ENCODE assay signal across 8 cellular contexts in the genomic region with DNA sequence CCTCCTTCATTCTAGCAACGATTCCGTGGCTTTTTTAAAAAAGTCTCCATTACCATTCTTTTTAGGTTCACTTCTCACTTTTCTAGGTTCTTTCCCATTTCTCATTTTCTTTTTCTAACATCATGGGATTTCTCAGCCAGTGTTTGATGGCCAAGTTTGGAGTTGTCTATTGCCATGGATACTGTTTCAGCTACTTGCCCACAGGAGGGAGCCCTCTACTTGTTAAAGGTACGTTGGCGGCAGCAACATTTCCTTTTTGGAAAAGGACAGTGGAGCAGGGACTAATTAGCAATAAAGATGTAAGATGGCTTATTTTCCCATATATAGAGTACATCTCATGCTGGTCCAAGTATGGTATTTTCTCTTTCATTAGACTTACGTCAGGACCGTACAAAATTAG.
DNase-seq lines count a peak whose midpoint lies in the region; ATAC-seq and TF ChIP-seq lines count a peak whose summit lies in the region.

No MANE protein-coding gene starts in this region.

- TF ChIP-seq POLR2A in tibial nerve (IDR thresholded peaks at IDR 0.05), result no peak

- POLR2A ChIA-PET in GM10248 (lab: Yijun Ruan, JAX), result no interaction called here

- no peaks in the 10 kb centered on the region for H3K4me1 ChIP-seq in osteoblast (ENCODE audit: insufficient read depth, low read length)
- no peaks in the 10 kb centered on the region for H3K4me1 ChIP-seq in tibial nerve

- H3K4me3 ChIP-seq in astrocyte of the spinal cord (ENCODE audit: low read depth, low read length) (no peak overlapping the region), osteoblast (ENCODE audit: insufficient read depth, low read length) (no peak overlapping the region), tibial nerve (no peak overlapping the region)

- no peaks in the 10 kb centered on the region for H4K20me1 ChIP-seq in osteoblast (ENCODE audit: insufficient read depth, low read length)

- in situ Hi-C loops in astrocyte of the spinal cord (cut with HindIII; ENCODE audit: low sequenced_read_pairs), result no loop called here

- 23 to 40% methylated on average over 6 of the region's 6 CpGs for WGBS in tibial nerve, 2 donors

- TF ChIP-seq EP300 in tibial nerve (IDR thresholded peaks at IDR 0.05), result no peak

- H3K36me3 ChIP-seq in osteoblast (ENCODE audit: insufficient read depth, low read length) (no peaks in the 10 kb centered on the region), tibial nerve (no peaks in the 10 kb centered on the region)

- H3K9me3 ChIP-seq in osteoblast (ENCODE audit: low read depth, low read length) (peaks cover 2% of the 10 kb centered on the region), tibial nerve (peaks cover 0 to 8% (median 0%) of the 10 kb centered on the region in 4 donors)

- H3K27me3 ChIP-seq in osteoblast (ENCODE audit: insufficient read depth, low read length) (no peaks in the 10 kb centered on the region), tibial nerve (no peaks in the 10 kb centered on the region)

- no peak overlapping the region for H3K4me2 ChIP-seq in osteoblast (ENCODE audit: insufficient read depth, low read length)

- H3K27ac ChIP-seq in osteoblast (ENCODE audit: low read depth, low read length), result no peak overlapping the region
- no peak overlapping the region for H3K27ac ChIP-seq in tibial nerve

- DNase-seq in GM10248 (ENCODE audit: extremely low spot score), result no peak
- peak; percentile 39 for DNase-seq in NCI-H1092 (lab: John Stamatoyannopoulos, UW)
- DNase-seq in astrocyte of the spinal cord (ENCODE audit: low read depth, low spot score), result peak; percentile 46
- DNase-seq in mucosa of gallbladder (ENCODE audit: low spot score), result peak; percentile 41
- DNase-seq in osteoblast (ENCODE audit: insufficient read length, low spot score, missing footprints), result no peak
- no peak for DNase-seq in NCI-H187 (lab: John Stamatoyannopoulos, UW)
- DNase-seq in tibial nerve (ENCODE audit: low spot score in 2 of 2), result no peak

- CTCF ChIA-PET in GM10248 (lab: Yijun Ruan, JAX), result no interaction called here

- H3K79me2 ChIP-seq in osteoblast (ENCODE audit: insufficient read depth, low read length), result no peaks in the 10 kb centered on the region

- no peak overlapping the region for H2AFZ ChIP-seq in osteoblast (ENCODE audit: low read length)

- peak; percentile 1 for TF ChIP-seq CTCF in GM10248 (IDR thresholded peaks at IDR 0.05; ENCODE audit: control extremely low read depth, extremely low read depth, low read depth, missing control alignments)
- peak; percentile 57 for TF ChIP-seq CTCF in astrocyte of the spinal cord (IDR thresholded peaks at IDR 0.05; ENCODE audit: low read depth, low read length)
- no peak for TF ChIP-seq CTCF in osteoblast (IDR thresholded peaks at IDR 0.05; ENCODE audit: extremely low read depth, low read depth, low read length)
- TF ChIP-seq CTCF in tibial nerve (IDR thresholded peaks at IDR 0.05), result no peak

- ATAC-seq in GM21526 (IDR thresholded peaks at IDR 0.05; ENCODE audit: low FRiP score, unreplicated experiment), result no peak

Comparison
In these comparisons a context has a peak if more than half of its experiments do, and no peak if none do; other contexts are left out.
1. DNase-seq: peak in NCI-H1092 (single experiment), astrocyte of the spinal cord (single experiment) and mucosa of gallbladder (single experiment); none in GM10248 (single experiment), osteoblast (single experiment), NCI-H187 (0 of 2) and tibial nerve (0 of 2).
2. CTCF ChIP-seq: peak in GM10248 (single experiment) and astrocyte of the spinal cord (single experiment); none in osteoblast (single experiment) and tibial nerve (0 of 5).